Comparison of ENCODE assay signal across 27 cellular contexts in the genomic region with DNA sequence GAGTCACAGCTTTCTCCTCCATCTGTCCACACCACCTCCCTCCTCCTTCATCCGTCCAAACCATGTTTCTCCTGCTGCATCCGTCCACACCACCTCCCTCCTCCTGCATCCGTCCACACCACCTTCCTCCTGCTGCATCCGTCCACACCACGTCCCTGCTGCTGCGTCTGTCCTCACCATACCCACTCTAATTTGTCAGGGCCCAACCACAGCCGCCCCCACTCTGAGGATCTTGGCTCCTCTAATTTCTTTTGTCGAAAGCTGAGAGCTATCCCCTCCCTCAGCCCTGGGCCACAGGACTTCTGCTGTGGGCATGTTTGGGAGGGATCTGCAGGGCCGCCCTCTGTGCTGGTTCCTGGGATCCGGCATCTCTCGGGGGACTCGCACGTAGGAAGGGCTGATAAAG.
DNase-seq lines count a peak whose midpoint lies in the region; ATAC-seq and TF ChIP-seq lines count a peak whose summit lies in the region.
"Had no signal": no experiment of that assay in that cellular context is flagged by ENCODE, and none has a peak within 500 bp of the region (broad histone marks: within the 10 kb centered on the region; RNA-seq: fewer than 3 reads in every experiment).

No MANE protein-coding gene starts in this region.

- H3K4me3 ChIP-seq in MG63 = no peak overlapping the region
- H3K4me3 ChIP-seq: dorsolateral prefrontal cortex, left ventricle myocardium inferior, testis, uterus had no signal

- H3K4me3 Mint-ChIP-seq in chondrocyte (ENCODE audit: unreplicated experiment) (no peak overlapping the region), nephron progenitor cell (no peak overlapping the region)
- H3K4me3 Mint-ChIP-seq: CD8-positive, alpha-beta memory T cell; natural killer cell treated with Interleukin-12 subunit alpha and Interleukin-12 subunit beta and Interleukin-15 and Interleukin-18, amount 100 ng/mL, for 72 hours; T-cell had no signal

- H3K4me1 Mint-ChIP-seq in chondrocyte (ENCODE audit: low read depth) (no peaks in the 10 kb centered on the region), nephron progenitor cell (peaks cover 22% of the 10 kb centered on the region)
- H3K4me1 Mint-ChIP-seq: CD8-positive, alpha-beta memory T cell had no signal

- H3K36me3 Mint-ChIP-seq in chondrocyte (ENCODE audit: low read depth) (no peaks in the 10 kb centered on the region), nephron progenitor cell (ENCODE audit: low read depth) (no peaks in the 10 kb centered on the region)
- H3K36me3 Mint-ChIP-seq in activated naive CD4-positive, alpha-beta T cell treated with anti-CD3 and anti-CD28 coated beads, Interleukin-2, amount 50 U/mL, for 72 hours = no peaks in the 10 kb centered on the region
- H3K36me3 Mint-ChIP-seq: CD8-positive, alpha-beta memory T cell; natural killer cell treated with Interleukin-12 subunit alpha and Interleukin-12 subunit beta and Interleukin-15 and Interleukin-18, amount 100 ng/mL, for 72 hours; T-cell had no signal

- peaks cover 3% of the 10 kb centered on the region for H3K9me3 Mint-ChIP-seq in chondrocyte (ENCODE audit: low read depth)
- H3K9me3 Mint-ChIP-seq in nephron progenitor cell = peaks cover 8% of the 10 kb centered on the region
- H3K9me3 Mint-ChIP-seq in activated naive CD4-positive, alpha-beta T cell treated with anti-CD3 and anti-CD28 coated beads, Interleukin-2, amount 50 U/mL, for 72 hours = no peaks in the 10 kb centered on the region
- H3K9me3 Mint-ChIP-seq: natural killer cell treated with Interleukin-12 subunit alpha and Interleukin-12 subunit beta and Interleukin-15 and Interleukin-18, amount 100 ng/mL, for 72 hours; T-cell had no signal

- H3K36me3 ChIP-seq in MG63 = no peaks in the 10 kb centered on the region
- H3K36me3 ChIP-seq: BE2C, uterus had no signal

- H3K27ac Mint-ChIP-seq in chondrocyte (ENCODE audit: unreplicated experiment) (no peak overlapping the region), nephron progenitor cell (peak overlapping the region; percentile 23)
- no peak overlapping the region for H3K27ac Mint-ChIP-seq in activated naive CD4-positive, alpha-beta T cell treated with anti-CD3 and anti-CD28 coated beads, Interleukin-2, amount 50 U/mL, for 72 hours
- H3K27ac Mint-ChIP-seq: CD8-positive, alpha-beta memory T cell; natural killer cell treated with Interleukin-12 subunit alpha and Interleukin-12 subunit beta and Interleukin-15 and Interleukin-18, amount 100 ng/mL, for 72 hours; T-cell had no signal

- intact Hi-C loops in cardiac septum (cut with DNase I) (no loop called here), Right ventricle myocardium superior (cut with DNase I) (no loop called here)

- H3K27me3 ChIP-seq in MG63 = no peaks in the 10 kb centered on the region
- H3K27me3 ChIP-seq: BE2C, testis, uterus had no signal

- TF ChIP-seq CTCF in chondrocyte (IDR thresholded peaks at IDR 0.05) (no peak), nephron progenitor cell (IDR thresholded peaks at IDR 0.05) (no peak)

- peaks cover 13% of the 10 kb centered on the region for H3K27me3 Mint-ChIP-seq in chondrocyte (ENCODE audit: low read depth)
- H3K27me3 Mint-ChIP-seq in nephron progenitor cell (ENCODE audit: low read depth, poor library complexity) = peaks cover 8% of the 10 kb centered on the region
- H3K27me3 Mint-ChIP-seq: natural killer cell treated with Interleukin-12 subunit alpha and Interleukin-12 subunit beta and Interleukin-15 and Interleukin-18, amount 100 ng/mL, for 72 hours; T-cell had no signal

- ATAC-seq in Right ventricle myocardium superior (ENCODE audit: poor library complexity) (no peak), GM19463 (IDR thresholded peaks at IDR 0.05; ENCODE audit: unreplicated experiment) (no peak)
- no peak for ATAC-seq in activated naive CD4-positive, alpha-beta T cell treated with anti-CD3 and anti-CD28 coated beads, Interleukin-2, amount 50 U/mL, for 72 hours
- ATAC-seq: natural killer cell treated with Interleukin-12 subunit alpha and Interleukin-12 subunit beta and Interleukin-15 and Interleukin-18, amount 100 ng/mL, for 72 hours; stimulated activated naive CD8-positive, alpha-beta T cell treated with anti-CD3 and anti-CD28 coated beads, Interleukin-15, Interleukin-2, amounts not matched to agents 100 U/mL and 50 U/mL, for 24 hours; T-cell had no signal

- DNase-seq in cardiac septum (ENCODE audit: low spot score) (peak; percentile 74), Right ventricle myocardium superior (no peak), chondrocyte (ENCODE audit: low spot score) (peak; percentile 55), nephron progenitor cell (no peak), hippocampal formation (lab: John Stamatoyannopoulos, UW) (no peak), MG63 (no peak)
- no peak for DNase-seq in activated naive CD4-positive, alpha-beta T cell treated with anti-CD3 and anti-CD28 coated beads, Interleukin-2, amount 50 U/mL, for 72 hours (ENCODE audit: low spot score in 2 of 2)
- DNase-seq: activated CD4-positive, alpha-beta T cell treated with anti-CD3 and anti-CD28 coated beads, Interleukin-2, amount 50 U/mL, for 48 hours; activated effector memory CD4-positive, alpha-beta T cell treated with Interleukin-2 at 50 U/mL for 16 hours; BE2C; CD8-positive, alpha-beta memory T cell; DMS153; GF-D8; hypothalamus; left ventricle myocardium inferior; NCI-H1417 treated with DMSO at 0.1 percent for 48 hours; NCI-H2081 treated with DMSO at 0.1 percent for 48 hours; NCI-H345; NCI-H748 treated with DMSO at 0.1 percent for 48 hours; stimulated activated CD4-positive, alpha-beta T cell treated with anti-CD3 and anti-CD28 coated beads, Interleukin-15, amount 100 ng/mL, for 24 hours; stimulated activated naive CD8-positive, alpha-beta T cell treated with anti-CD3 and anti-CD28 coated beads, Interleukin-15, Interleukin-2, amounts not matched to agents 100 U/mL and 50 U/mL, for 24 hours; testis; uterus had no signal

- H3K9me3 ChIP-seq in MG63 = no peaks in the 10 kb centered on the region
- H3K9me3 ChIP-seq: BE2C, left ventricle myocardium inferior, testis, uterus had no signal

Comparison
In these comparisons a context has a peak if more than half of its experiments do, and no peak if none do; other contexts are left out.
1. DNase-seq: peak in cardiac septum (single experiment) and chondrocyte (single experiment); none in Right ventricle myocardium superior (single experiment), nephron progenitor cell (single experiment), hippocampal formation (0 of 2), MG63 (single experiment) and activated naive CD4-positive, alpha-beta T cell treated with anti-CD3 and anti-CD28 coated beads, Interleukin-2, amount 50 U/mL, for 72 hours (0 of 2).